7 cellular contexts compared by ENCODE assay signal in genomic region chr19:570814-571126, GRCh38. TPM values are rescaled to one million over a fixed set of nuclear protein-coding genes. Genes with fewer than 3 reads are reported as not detected.
A peak's percentile ranks its signal among the peaks of the same experiment; 100 is the strongest.
DNase-seq lines count a peak whose midpoint lies in the region; ATAC-seq and TF ChIP-seq lines count a peak whose summit lies in the region.
"Not testable (repeated sequence)": the region's sequence is repeated elsewhere in the genome, so short reads cannot be mapped to it uniquely, and the experiment has no call there.
"Had no signal": no experiment of that assay in that cellular context is flagged by ENCODE, and none has a peak within 500 bp of the region (broad histone marks: within the 10 kb centered on the region; RNA-seq: fewer than 3 reads in every experiment).

No MANE protein-coding gene starts in this region.

- peaks cover 11% of the 10 kb centered on the region for H3F3A ChIP-seq in Loucy (ENCODE audit: low read depth)

- DNase-seq in activated T-cell treated with anti-CD3 and anti-CD28 coated beads, Interleukin-2, amount 50 U/mL, for 4 hours; left lung: not testable (repeated sequence)

- not testable (repeated sequence) for ATAC-seq in activated T-cell treated with anti-CD3 and anti-CD28 coated beads, Interleukin-2, amount 50 U/mL, for 4 hours; left lung

- H3K4me1 Mint-ChIP-seq in activated T-cell treated with anti-CD3 and anti-CD28 coated beads, Interleukin-2, amount 50 U/mL, for 4 hours (ENCODE audit: low read depth) = peaks cover 27% of the 10 kb centered on the region

- TF ChIP-seq CTCF in Loucy (conservative IDR thresholded peaks at IDR 0.05; ENCODE audit: low read length); left lung (IDR thresholded peaks at IDR 0.05): not testable (repeated sequence)

- H3K9ac ChIP-seq in BLaER1 (peak overlapping the region; percentile 79), Loucy (ENCODE audit: low read depth, low read length, poor library complexity, severe bottlenecking) (peak overlapping the region; percentile 79)
- H3K9ac ChIP-seq in endocrine pancreas (ENCODE audit: control insufficient read depth, insufficient read depth, low read length); rectal smooth muscle tissue (ENCODE audit: low read length): not testable (repeated sequence)

- not testable (repeated sequence) for H3K9me3 Mint-ChIP-seq in activated T-cell treated with anti-CD3 and anti-CD28 coated beads, Interleukin-2, amount 50 U/mL, for 4 hours

- intact Hi-C loops in left lung (cut with DNase I) = not testable (repeated sequence)

- not testable (repeated sequence) for H3K36me3 Mint-ChIP-seq in activated T-cell treated with anti-CD3 and anti-CD28 coated beads, Interleukin-2, amount 50 U/mL, for 4 hours (ENCODE audit: insufficient read depth)

- H3K27me3 ChIP-seq in BLaER1; Loucy (ENCODE audit: insufficient read depth, low read length, poor library complexity, severe bottlenecking); endocrine pancreas (ENCODE audit: control insufficient read depth, insufficient read depth, low read length); left lung; rectal smooth muscle tissue (ENCODE audit: control insufficient read depth, insufficient read depth, low read length): not testable (repeated sequence)

- peak overlapping the region; percentile 99 for H3K4me3 ChIP-seq in BLaER1
- peak overlapping the region; percentile 82 for H3K4me3 ChIP-seq in Loucy (ENCODE audit: low read length, poor library complexity, severe bottlenecking)
- H3K4me3 ChIP-seq in endocrine pancreas (ENCODE audit: control insufficient read depth, insufficient read depth, low read length) = peak overlapping the region; percentile 44
- peak overlapping the region; percentile 38 to 95 for H3K4me3 ChIP-seq in left lung
- peak overlapping the region; percentile 78 for H3K4me3 ChIP-seq in rectal smooth muscle tissue (ENCODE audit: low read length)

- not testable (repeated sequence) for H3K9me2 ChIP-seq in Loucy (replicated peaks; ENCODE audit: low read depth, low read length)

- H3K4me3 Mint-ChIP-seq in activated T-cell treated with anti-CD3 and anti-CD28 coated beads, Interleukin-2, amount 50 U/mL, for 4 hours = peak overlapping the region; percentile 85

- H3K4me1 ChIP-seq in BLaER1 = peaks cover 33% of the 10 kb centered on the region
- H3K4me1 ChIP-seq in Loucy (ENCODE audit: insufficient read depth, low read length, poor library complexity, severe bottlenecking) = peaks cover 14% of the 10 kb centered on the region
- H3K4me1 ChIP-seq in endocrine pancreas (ENCODE audit: control insufficient read depth, insufficient read depth, low read length) = not testable (repeated sequence)
- peaks cover 15 to 38% of the 10 kb centered on the region in 2 donors for H3K4me1 ChIP-seq in left lung
- H3K4me1 ChIP-seq in rectal smooth muscle tissue (ENCODE audit: control insufficient read depth, insufficient read depth, low read length) = peaks cover 25% of the 10 kb centered on the region

- H3K27ac ChIP-seq in BLaER1 = peak overlapping the region; percentile 81
- H3K27ac ChIP-seq in left lung = peak overlapping the region; percentile 91 to 93
- H3K27ac ChIP-seq in rectal smooth muscle tissue (ENCODE audit: low read depth, low read length) = peak overlapping the region; percentile 94

- peaks cover 33% of the 10 kb centered on the region for H3K79me2 ChIP-seq in Loucy (ENCODE audit: insufficient read depth, low read length)

- not testable (repeated sequence) for H3K9me3 ChIP-seq in BLaER1; Loucy (ENCODE audit: insufficient read depth, low read depth, low read length); endocrine pancreas (ENCODE audit: control insufficient read depth, low read length); left lung

- H3K36me3 ChIP-seq in BLaER1; Loucy (ENCODE audit: insufficient read depth, low read length); endocrine pancreas (ENCODE audit: control insufficient read depth, insufficient read depth, low read length); left lung; rectal smooth muscle tissue (ENCODE audit: control insufficient read depth, insufficient read depth, low read length): not testable (repeated sequence)

- H3K4me2 ChIP-seq in BLaER1 (peak overlapping the region; percentile 85), Loucy (ENCODE audit: low read depth, low read length, poor library complexity, severe bottlenecking) (peak overlapping the region; percentile 90)

- peak overlapping the region; percentile 96 for H2AFZ ChIP-seq in Loucy (ENCODE audit: low read length)

- H4K20me1 ChIP-seq in BLaER1 = peaks cover 32% of the 10 kb centered on the region
- peaks cover 30% of the 10 kb centered on the region for H4K20me1 ChIP-seq in Loucy (ENCODE audit: insufficient read depth, low read length, poor library complexity, severe bottlenecking)

- not testable (repeated sequence) for H3K27me3 Mint-ChIP-seq in activated T-cell treated with anti-CD3 and anti-CD28 coated beads, Interleukin-2, amount 50 U/mL, for 4 hours (ENCODE audit: low read depth)

RNA-seq across cellular contexts. Expression of gene BSG, which starts 1.6 kb away (rescaled TPM):
- total RNA-seq in activated T-cell treated with anti-CD3 and anti-CD28 coated beads, Interleukin-2, amount 50 U/mL, for 4 hours = 100 to 1,000 TPM; 241 to 277 (median 250) TPM
- 100 to 1,000 TPM; 339 to 457 TPM for total RNA-seq in left lung

RNA-seq across cellular contexts. Expression of gene HCN2, which starts 18.9 kb away (rescaled TPM):
- under 1 TPM; 0.20 to 0.24 (median 0.22) TPM for total RNA-seq in activated T-cell treated with anti-CD3 and anti-CD28 coated beads, Interleukin-2, amount 50 U/mL, for 4 hours
- under 1 TPM; 0.38 to 0.50 TPM for total RNA-seq in left lung

RNA-seq across cellular contexts. Expression of gene GZMM, which starts 26.9 kb away (rescaled TPM):
- 10 to 100 TPM; 53.2 to 71.8 (median 65.8) TPM for total RNA-seq in activated T-cell treated with anti-CD3 and anti-CD28 coated beads, Interleukin-2, amount 50 U/mL, for 4 hours
- total RNA-seq in left lung = 1 to 10 TPM; 1.4 TPM
- total RNA-seq: HT1080 had no signal

RNA-seq across cellular contexts. Expression of gene CDC34, which starts 39.2 kb away (rescaled TPM):
- total RNA-seq in activated T-cell treated with anti-CD3 and anti-CD28 coated beads, Interleukin-2, amount 50 U/mL, for 4 hours = 10 to 100 TPM; 42.1 to 48.7 (median 45.7) TPM
- 10 to 100 TPM; 50.9 to 55.5 TPM for total RNA-seq in left lung

Comparison
In these comparisons a context has a peak if more than half of its experiments do, and no peak if none do; other contexts are left out.
1. H3K4me3 ChIP-seq: peak in every context shown above with its lines; median percentile 99 in BLaER1; 82 in Loucy; 78 in rectal smooth muscle tissue; 66 in left lung; 44 in endocrine pancreas.
2. RNA of gene GZMM, which starts 26.9 kb away (total RNA-seq): 53.2 to 71.8 TPM in activated T-cell treated with anti-CD3 and anti-CD28 coated beads, Interleukin-2, amount 50 U/mL, for 4 hours; 1.4 TPM in left lung; every median in the first group is over 10 times any median in the second.
3. Peak in every context shown above with its lines, with median percentiles within 50 percentile points of each other: H3K27ac ChIP-seq.